In genomic region chr14:53882684-53883083, GRCh38 we compare ENCODE assay signal across 18 cellular contexts.
A peak's percentile ranks its signal among the peaks of the same experiment; 100 is the strongest.
DNase-seq lines count a peak whose midpoint lies in the region; ATAC-seq and TF ChIP-seq lines count a peak whose summit lies in the region.
"Had no signal": no experiment of that assay in that cellular context is flagged by ENCODE, and none has a peak within 500 bp of the region (broad histone marks: within the 10 kb centered on the region; RNA-seq: fewer than 3 reads in every experiment).

No MANE protein-coding gene starts in this region.

- peak overlapping the region; percentile 43; the same call in 1 of the 2 replicates for H3K4me2 ChIP-seq in DND-41 (ENCODE audit: insufficient read depth, low read length)
- H3K4me2 ChIP-seq: GM23338 had no signal

- TF ChIP-seq CTCF in DND-41 (IDR thresholded peaks at IDR 0.05; ENCODE audit: borderline replicate concordance, extremely low read depth, low read length, poor library complexity, severe bottlenecking): no peak

- no peaks in the 10 kb centered on the region for H4K20me1 ChIP-seq in DND-41 (ENCODE audit: insufficient read depth, low read length)

- TF ChIP-seq POLR2A in erythroblast (IDR thresholded peaks at IDR 0.05; ENCODE audit: low read length): no peak

- H3K36me3 ChIP-seq in DND-41 (ENCODE audit: insufficient read depth, low read length): no peaks in the 10 kb centered on the region
- no peaks in the 10 kb centered on the region for H3K36me3 ChIP-seq in SJCRH30

- peak; percentile 30 for DNase-seq in DND-41
- peak in 1 of 2 experiments; percentile 39 for DNase-seq in SJCRH30
- no peak for DNase-seq in left colon
- no peak for DNase-seq in activated CD4-positive, alpha-beta T cell treated with anti-CD3 and anti-CD28 coated beads for 48 hours
- no peak for DNase-seq in erythroblast (lab: John Stamatoyannopoulos, UW)
- DNase-seq in germinal center (ENCODE audit: low spot score): no peak
- DNase-seq: AML-193; CD4-positive, alpha-beta memory T cell; HFFc6; Kasumi-1; NCI-H1417 treated with DMSO at 0.1 percent for 48 hours; NCI-H2029; NCI-H2171 treated with DMSO at 0.1 percent for 48 hours; NCI-H510A; NCI-H82 had no signal

- H3K27ac ChIP-seq in DND-41 (ENCODE audit: low read length) (peak overlapping the region; percentile 63; the same call in 1 of the 2 replicates), SJCRH30 (peak overlapping the region; percentile 92)

- no peak overlapping the region for H3K4me3 ChIP-seq in DND-41 (ENCODE audit: low read depth in 1 of 2, low read length in 2 of 2)
- no peak overlapping the region for H3K4me3 ChIP-seq in SJCRH30
- H3K4me3 ChIP-seq: GM23338 had no signal

- no peaks in the 10 kb centered on the region for H3K27me3 ChIP-seq in DND-41 (ENCODE audit: insufficient read depth, low read length, poor library complexity)
- no peaks in the 10 kb centered on the region for H3K27me3 ChIP-seq in SJCRH30

- no peaks in the 10 kb centered on the region for H3K79me2 ChIP-seq in DND-41 (ENCODE audit: insufficient read depth, low read length)

- no peak overlapping the region; the same call in 1 of the 2 replicates for H3K9ac ChIP-seq in DND-41 (ENCODE audit: low read depth, low read length)

- H3K4me1 ChIP-seq in DND-41 (ENCODE audit: insufficient read depth, low read length) (peaks cover 69% of the 10 kb centered on the region), SJCRH30 (peaks cover 36% of the 10 kb centered on the region)

- H3K9me3 ChIP-seq in DND-41 (ENCODE audit: insufficient read depth, low read length, severe bottlenecking) (no peaks in the 10 kb centered on the region), SJCRH30 (replicated peaks) (no peaks in the 10 kb centered on the region)

- intact Hi-C loops in left colon (cut with DNase I, micrococcal nuclease): no loop called here

- ATAC-seq in DND-41 (ENCODE audit: insufficient read depth, low read depth) (peak; percentile 84), HG02870 (IDR thresholded peaks at IDR 0.05; ENCODE audit: unreplicated experiment) (peak; percentile 61), left colon (peak; percentile 63), HG03196 (IDR thresholded peaks at IDR 0.05; ENCODE audit: unreplicated experiment) (no peak)
- ATAC-seq: GM23338 had no signal

- 0 out of 2 replicates have a peak overlapping the region, but pooled peaks have one; percentile 37 for H2AFZ ChIP-seq in DND-41 (ENCODE audit: low read depth, low read length)
- H2AFZ ChIP-seq: GM23338 had no signal
